Comparison of ENCODE assay signal across 11 cellular contexts in genomic region chr5:134438268-134438622, GRCh38. TPM values are rescaled to one million over a fixed set of nuclear protein-coding genes. Genes with fewer than 3 reads are reported as not detected.
A peak's percentile ranks its signal among the peaks of the same experiment; 100 is the strongest.
DNase-seq lines count a peak whose midpoint lies in the region; ATAC-seq and TF ChIP-seq lines count a peak whose summit lies in the region.
"Had no signal": no experiment of that assay in that cellular context is flagged by ENCODE, and none has a peak within 500 bp of the region (broad histone marks: within the 10 kb centered on the region; RNA-seq: fewer than 3 reads in every experiment).

No MANE protein-coding gene starts in this region.

- H3K4me1 ChIP-seq in PC-3 (ENCODE audit: insufficient read depth, low read length) (peaks cover 52% of the 10 kb centered on the region), esophagus squamous epithelium (peaks cover 27 to 46% (median 36%) of the 10 kb centered on the region in 3 donors), psoas muscle (peaks cover 76% of the 10 kb centered on the region)

- POLR2A ChIA-PET in PC-3 (lab: Charles Lee; ENCODE audit: unreplicated experiment) = no interaction called here

- intact Hi-C loops in CD14-positive monocyte (cut with micrococcal nuclease) = loop anchor here in 1 of 2 donors (10.0 kb wide), 1 partner anchor 87 kb away; the partner anchor contains the start of gene JADE2
- intact Hi-C loops in PC-3 (cut with micrococcal nuclease) = loop anchor here (5.0 kb wide), 1 partner anchor 74 kb away; no protein-coding TSS in a partner anchor
- intact Hi-C loops in esophagus squamous epithelium (cut with DNase I) = no loop called here
- intact Hi-C loops in psoas muscle (cut with DNase I) = loop anchor here (2.0 to 5.0 kb wide), 3 partner anchors 66 to 87 kb away; partner anchors contain the start of genes JADE2 (in 1 of the 2) and UBE2B (in 1 of the 2)

- no peak overlapping the region for H3K4me3 ChIP-seq in PC-3 (ENCODE audit: low read length)
- no peak overlapping the region for H3K4me3 ChIP-seq in esophagus squamous epithelium
- H3K4me3 ChIP-seq in psoas muscle = peak overlapping the region; percentile 42

- TF ChIP-seq POLR2A in esophagus squamous epithelium (IDR thresholded peaks at IDR 0.05) = no peak

- H3K9ac ChIP-seq in PC-3 (ENCODE audit: low read length) = peak overlapping the region; percentile 78

- no peaks in the 10 kb centered on the region for H3K9me2 ChIP-seq in PC-3 (replicated peaks; ENCODE audit: low read length)

- no peak for ATAC-seq in PC-3
- peak in 3 of 4 donors; percentile 11 to 41 (median 27) for ATAC-seq in psoas muscle
- no peak for ATAC-seq in HG03045 (IDR thresholded peaks at IDR 0.05; ENCODE audit: unreplicated experiment)
- ATAC-seq: effector memory CD8-positive, alpha-beta T cell had no signal

- H3K9me3 ChIP-seq in PC-3 (ENCODE audit: low read length) (no peaks in the 10 kb centered on the region), esophagus squamous epithelium (no peaks in the 10 kb centered on the region), psoas muscle (no peaks in the 10 kb centered on the region)

- no peak overlapping the region for H3K4me3 Mint-ChIP-seq in CD14-positive monocyte
- H3K4me3 Mint-ChIP-seq: effector memory CD8-positive, alpha-beta T cell had no signal

- no TSS peak for BruUV-seq in PC-3 (replicated peaks; lab: Mats Ljungman, UMichigan)

- no peaks in the 10 kb centered on the region for H3F3A ChIP-seq in PC-3 (ENCODE audit: low read length, unreplicated experiment)

- H3K27me3 ChIP-seq in PC-3 (ENCODE audit: low read length) (no peaks in the 10 kb centered on the region), esophagus squamous epithelium (no peaks in the 10 kb centered on the region), psoas muscle (ENCODE audit: insufficient read depth in 3 of 3, low read length in 2 of 3) (no peaks in the 10 kb centered on the region)

- no peak overlapping the region for H3K4me2 ChIP-seq in PC-3 (ENCODE audit: low read length)

- DNase-seq in CD14-positive monocyte (ENCODE audit: low spot score) (no peak), PC-3 (peak; percentile 32), esophagus squamous epithelium (lab: John Stamatoyannopoulos, UW) (no peak), psoas muscle (peak; percentile 54 to 68), NCI-H2171 (lab: John Stamatoyannopoulos, UW) (no peak), NCI-H82 treated with DMSO at 0.1 percent for 48 hours (lab: John Stamatoyannopoulos, UW; ENCODE audit: unreplicated experiment) (no peak)
- no peak for DNase-seq in activated CD4-positive, alpha-beta T cell treated with anti-CD3 and anti-CD28 coated beads for 48 hours
- DNase-seq: activated CD8-positive, alpha-beta memory T cell treated with anti-CD3 and anti-CD28 coated beads, Interleukin-2, amount 50 U/mL, for 48 hours; effector memory CD8-positive, alpha-beta T cell; GF-D8 had no signal

- peaks cover 0 to 4% (median 1%) of the 10 kb centered on the region in 3 donors for H3K27me3 Mint-ChIP-seq in CD14-positive monocyte (ENCODE audit: low read depth in 3 of 3)

- H3K27ac ChIP-seq in PC-3 (ENCODE audit: low read length) (peak overlapping the region; percentile 99), esophagus squamous epithelium (peak overlapping the region; percentile 40 to 89 (median 74)), psoas muscle (peak overlapping the region; percentile 98)

- peaks cover 20% of the 10 kb centered on the region for H3K4me1 Mint-ChIP-seq in CD14-positive monocyte

- H3K79me2 ChIP-seq in PC-3 (ENCODE audit: low read length) = no peaks in the 10 kb centered on the region

- peak overlapping the region; percentile 20 to 94 (median 77) for H3K27ac Mint-ChIP-seq in CD14-positive monocyte

- H3K36me3 ChIP-seq in PC-3 (ENCODE audit: low read depth, low read length) (no peaks in the 10 kb centered on the region), esophagus squamous epithelium (no peaks in the 10 kb centered on the region), psoas muscle (ENCODE audit: insufficient read depth in 1 of 2, low read depth in 1 of 2) (no peaks in the 10 kb centered on the region)

- H3K36me3 Mint-ChIP-seq in CD14-positive monocyte = no peaks in the 10 kb centered on the region

- peaks cover 0 to 2% (median 0%) of the 10 kb centered on the region in 7 donors for H3K9me3 Mint-ChIP-seq in CD14-positive monocyte
- H3K9me3 Mint-ChIP-seq: effector memory CD8-positive, alpha-beta T cell had no signal

- 5 to 18% methylated on average over 2 of the region's 2 CpGs for WGBS in esophagus squamous epithelium, 2 donors
- 0 to 10% (median 8%) methylated on average over 2 of the region's 2 CpGs for WGBS in psoas muscle, 3 donors

- no peaks in the 10 kb centered on the region for H4K20me1 ChIP-seq in PC-3 (ENCODE audit: low read length)

- H2AFZ ChIP-seq in PC-3 (ENCODE audit: low read length) = no peak overlapping the region

- no peak for TF ChIP-seq CTCF in CD14-positive monocyte (IDR thresholded peaks at IDR 0.05)
- no peak for TF ChIP-seq CTCF in PC-3 (conservative IDR thresholded peaks at IDR 0.05; ENCODE audit: low read depth, low read length)
- no peak for TF ChIP-seq CTCF in esophagus squamous epithelium (IDR thresholded peaks at IDR 0.05)
- no peak for TF ChIP-seq CTCF in psoas muscle (IDR thresholded peaks at IDR 0.05)

- CTCF ChIA-PET in PC-3 (lab: Charles Lee) = no interaction called here

RNA-seq across cellular contexts. Expression of gene CDKN2AIPNL, which starts 26.6 kb away (rescaled TPM):
- polyA plus RNA-seq in CD14-positive monocyte (10 to 100 TPM; 15.0 to 20.0 TPM), psoas muscle (10 to 100 TPM; 35.7 to 60.9 (median 42.0) TPM)
- total RNA-seq in PC-3 (2014; rRNA removed) (29.7 and 38.2 TPM in 2 replicates), esophagus squamous epithelium (10 to 100 TPM in 3 of 4 donors, 1 to 10 TPM in 1; 6.9 to 28.3 (median 13.2) TPM), psoas muscle (10 to 100 TPM; 31.4 to 45.4 (median 39.8) TPM)

Comparison
In these comparisons a context has a peak if more than half of its experiments do, and no peak if none do; other contexts are left out.
1. DNase-seq: peak in PC-3 (single experiment) and psoas muscle (2 of 2); none in CD14-positive monocyte (single experiment), esophagus squamous epithelium (single experiment), NCI-H2171 (single experiment), NCI-H82 treated with DMSO at 0.1 percent for 48 hours (single experiment) and activated CD4-positive, alpha-beta T cell treated with anti-CD3 and anti-CD28 coated beads for 48 hours (single experiment).
2. ATAC-seq: peak in psoas muscle (3 of 4); none in PC-3 (single experiment) and HG03045 (single experiment).
3. Peak in every context shown above with its lines, with median percentiles within 50 percentile points of each other: H3K27ac ChIP-seq.